20 cellular contexts compared by ENCODE assay signal in genomic region chr6:36739947-36740817, GRCh38.
DNase-seq lines count a peak whose midpoint lies in the region; ATAC-seq and TF ChIP-seq lines count a peak whose summit lies in the region.
"Had no signal": no experiment of that assay in that cellular context is flagged by ENCODE, and none has a peak within 500 bp of the region (broad histone marks: within the 10 kb centered on the region; RNA-seq: fewer than 3 reads in every experiment).

No MANE protein-coding gene starts in this region.

- H3K27ac ChIP-seq in RWPE2 (ENCODE audit: poor library complexity, severe bottlenecking): no peak overlapping the region
- H3K27ac ChIP-seq: brain microvascular endothelial cell, coronary artery, thoracic aorta, VCaP had no signal

- peaks cover 17% of the 10 kb centered on the region for H3K4me1 ChIP-seq in RWPE2 (ENCODE audit: insufficient read depth, poor library complexity, severe bottlenecking)

- DNase-seq in AG08396 (ENCODE audit: low spot score) (peak; percentile 61), ELR (ENCODE audit: low read depth) (peak; percentile 77), RWPE2 (ENCODE audit: low spot score) (no peak), fibroblast of pulmonary artery (ENCODE audit: low read depth) (peak; percentile 27), NCI-H187 treated with DMSO at 0.1 percent for 48 hours (lab: John Stamatoyannopoulos, UW) (no peak), HUDEP-2 (lab: John Stamatoyannopoulos, UW; ENCODE audit: unreplicated experiment in 76 of 76) (no peak)
- DNase-seq: ACHN; activated CD4-positive, alpha-beta T cell treated with anti-CD3 and anti-CD28 coated beads, Interleukin-2, amount 50 U/mL, for 48 hours; activated gamma-delta T cell treated with Interleukin-2 at 50 U/mL for 16 hours; brain microvascular endothelial cell; CD4-positive, alpha-beta memory T cell; NCI-H1417 treated with DMSO at 0.1 percent for 48 hours; NCI-H526; occipital lobe had no signal

- H3K36me3 ChIP-seq in RWPE2 (ENCODE audit: low read depth): no peaks in the 10 kb centered on the region
- H3K36me3 ChIP-seq: brain microvascular endothelial cell, thoracic aorta had no signal

- no peaks in the 10 kb centered on the region for H3K27me3 ChIP-seq in RWPE2 (ENCODE audit: insufficient read depth, poor library complexity, severe bottlenecking)
- H3K27me3 ChIP-seq: brain microvascular endothelial cell had no signal

- TF ChIP-seq CTCF in RWPE2 (IDR thresholded peaks at IDR 0.05; ENCODE audit: poor library complexity, severe bottlenecking) (no peak), fibroblast of pulmonary artery (IDR thresholded peaks at IDR 0.05; ENCODE audit: low read length, missing control alignments) (no peak)

- H3K9me3 ChIP-seq in RWPE2 (ENCODE audit: severe bottlenecking): no peaks in the 10 kb centered on the region
- H3K9me3 ChIP-seq: thoracic aorta had no signal

- no peak overlapping the region for H3K4me3 ChIP-seq in RWPE2 (ENCODE audit: severe bottlenecking)
- H3K4me3 ChIP-seq in fibroblast of pulmonary artery (replicated peaks; ENCODE audit: low read depth, low read length): no peak overlapping the region
- H3K4me3 ChIP-seq: coronary artery, thoracic aorta had no signal

- peak; percentile 7; the same call in 1 of the 3 replicates for ATAC-seq in RWPE2 (ENCODE audit: low read depth)
- no peak for ATAC-seq in SK-N-SH treated with all-trans-retinoic acid at 6 μM for 48 hours
- no peak for ATAC-seq in GM18519 (IDR thresholded peaks at IDR 0.05; ENCODE audit: low FRiP score, unreplicated experiment)
- ATAC-seq: Right ventricle myocardium inferior had no signal

TF ChIP-seq in SK-N-SH treated with all-trans-retinoic acid at 6 μM for 48 hours, 23 proteins besides CTCF, POLR2A, EP300 and RAD21:
- no peak for TF ChIP-seq CREB5 (CRISPR knock-in tag; IDR thresholded peaks at IDR 0.05; ENCODE audit: low read depth)
- no peak for TF ChIP-seq TCF4 (CRISPR knock-in tag; IDR thresholded peaks at IDR 0.05; ENCODE audit: borderline replicate concordance)
- no peak for TF ChIP-seq BACH2 (CRISPR knock-in tag; IDR thresholded peaks at IDR 0.05; ENCODE audit: borderline replicate concordance)
- no peak for TF ChIP-seq RARB (CRISPR knock-in tag; IDR thresholded peaks at IDR 0.05)
- no peak for TF ChIP-seq TOX (CRISPR knock-in tag; IDR thresholded peaks at IDR 0.05; ENCODE audit: borderline replicate concordance)
- TF ChIP-seq ZFP30 (CRISPR knock-in tag; IDR thresholded peaks at IDR 0.05): no peak
- no peak for TF ChIP-seq ARNTL (CRISPR knock-in tag; IDR thresholded peaks at IDR 0.05; ENCODE audit: borderline replicate concordance, low read depth)
- TF ChIP-seq GLIS3 (CRISPR knock-in tag; IDR thresholded peaks at IDR 0.05): no peak
- no peak for TF ChIP-seq PATZ1 (CRISPR knock-in tag; IDR thresholded peaks at IDR 0.05; ENCODE audit: borderline replicate concordance)
- TF ChIP-seq ZNF565 (CRISPR knock-in tag; conservative IDR thresholded peaks at IDR 0.05; ENCODE audit: low read depth): no peak
- TF ChIP-seq ESRRG (CRISPR knock-in tag; IDR thresholded peaks at IDR 0.05): no peak
- TF ChIP-seq SNAI2 (CRISPR knock-in tag; IDR thresholded peaks at IDR 0.05): no peak
- TF ChIP-seq OSR1 (CRISPR knock-in tag; IDR thresholded peaks at IDR 0.05): no peak
- no peak for TF ChIP-seq TSHZ2 (CRISPR knock-in tag; IDR thresholded peaks at IDR 0.05)
- TF ChIP-seq ZC3H10 (CRISPR knock-in tag; IDR thresholded peaks at IDR 0.05): no peak
- no peak for TF ChIP-seq ZFP3 (CRISPR knock-in tag; IDR thresholded peaks at IDR 0.05)
- no peak for TF ChIP-seq PPARA (CRISPR knock-in tag; IDR thresholded peaks at IDR 0.05; ENCODE audit: borderline replicate concordance)
- no peak for TF ChIP-seq POU6F1 (CRISPR knock-in tag; IDR thresholded peaks at IDR 0.05; ENCODE audit: borderline replicate concordance, low read depth)
- TF ChIP-seq ISL1 (CRISPR knock-in tag; IDR thresholded peaks at IDR 0.05): no peak
- TF ChIP-seq ZNF70 (CRISPR knock-in tag; IDR thresholded peaks at IDR 0.05): no peak

Comparison
In these comparisons a context has a peak if more than half of its experiments do, and no peak if none do; other contexts are left out.
1. DNase-seq: peak in AG08396 (single experiment), ELR (single experiment) and fibroblast of pulmonary artery (single experiment); none in RWPE2 (single experiment), NCI-H187 treated with DMSO at 0.1 percent for 48 hours (single experiment) and HUDEP-2 (0 of 76).